In genomic region chr16:26802965-26803364, GRCh38 we compare ENCODE assay signal across 37 cellular contexts.
"Had no signal": no experiment of that assay in that cellular context is flagged by ENCODE, and none has a peak within 500 bp of the region (broad histone marks: within the 10 kb centered on the region; RNA-seq: fewer than 3 reads in every experiment).

No MANE protein-coding gene starts in this region.

- DNase-seq: Karpas-422, Kasumi-1, MG63, MM.1S, MV-4-11, NCI-H1048, NCI-H1092, NCI-H1092 treated with DMSO at 0.1 percent for 48 hours, NCI-H1105, NCI-H1105 treated with DMSO at 0.1 percent for 48 hours, NCI-H1417, NCI-H1417 treated with DMSO at 0.1 percent for 48 hours, NCI-H1436, NCI-H1436 treated with DMSO at 0.1 percent for 48 hours, NCI-H146, NCI-H1694, NCI-H1694 treated with DMSO at 0.1 percent for 48 hours, NCI-H187, NCI-H187 treated with DMSO at 0.1 percent for 48 hours, NCI-H1930, NCI-H2029, NCI-H2029 treated with DMSO at 0.1 percent for 48 hours, NCI-H2081, NCI-H2081 treated with DMSO at 0.1 percent for 48 hours, NCI-H2107, NCI-H2171, NCI-H2171 treated with DMSO at 0.1 percent for 48 hours, NCI-H2227 treated with DMSO at 0.1 percent for 48 hours, NCI-H226, NCI-H345, NCI-H446, NCI-H446 treated with DMSO at 0.1 percent for 48 hours, NCI-H510A, NCI-H510A treated with DMSO at 0.1 percent for 48 hours, NCI-H524, NCI-H524 treated with DMSO at 0.1 percent for 48 hours, NCI-H526 had no signal

- H3K9me3 ChIP-seq: MG63 had no signal

- H3K4me3 ChIP-seq: MG63 had no signal

- H3K36me3 ChIP-seq: MG63 had no signal
